6 cellular contexts compared by ENCODE assay signal in genomic region chr20:55761787-55762186, GRCh38.
"Had no signal": no experiment of that assay in that cellular context is flagged by ENCODE, and none has a peak within 500 bp of the region (broad histone marks: within the 10 kb centered on the region; RNA-seq: fewer than 3 reads in every experiment).

No MANE protein-coding gene starts in this region.

- H3K27ac ChIP-seq: HL-60 had no signal

- H3K27ac Mint-ChIP-seq: IgD-negative memory B cell had no signal

- DNase-seq: IMR-90, KBM-7 had no signal

- H3K4me3 ChIP-seq: K562 had no signal

- H3K27me3 Mint-ChIP-seq: IgD-negative memory B cell had no signal

- ATAC-seq: HepG2, K562 had no signal

- H3K4me3 Mint-ChIP-seq: IgD-negative memory B cell had no signal

- H3K4me1 Mint-ChIP-seq: IgD-negative memory B cell had no signal

- H3K36me3 Mint-ChIP-seq: IgD-negative memory B cell had no signal
